Comparison of ENCODE assay signal across 1 cellular context in genomic region chr20:61524956-61525666, GRCh38.
TF ChIP-seq lines count a peak whose summit lies in the region.

No MANE protein-coding gene starts in this region.

TF ChIP-seq in GM23338, 12 proteins besides CTCF, POLR2A, EP300 and RAD21 (continued from another document):
- TF ChIP-seq REST (IDR thresholded peaks at IDR 0.05; ENCODE audit: unreplicated experiment), result no peak
- no peak for TF ChIP-seq ETS1 (IDR thresholded peaks at IDR 0.05)
- no peak for TF ChIP-seq ZNF331 (CRISPR knock-in tag; IDR thresholded peaks at IDR 0.05; ENCODE audit: low read depth)
- no peak for TF ChIP-seq POLR2AphosphoS5 (IDR thresholded peaks at IDR 0.05; ENCODE audit: low read depth)
